ENCODE assay signal across 13 cellular contexts in genomic region chr11:75334976-75335375, GRCh38. TPM values are rescaled to one million over a fixed set of nuclear protein-coding genes. Genes with fewer than 3 reads are reported as not detected.
A peak's percentile ranks its signal among the peaks of the same experiment; 100 is the strongest.
DNase-seq lines count a peak whose midpoint lies in the region; ATAC-seq and TF ChIP-seq lines count a peak whose summit lies in the region.
"Had no signal": no experiment of that assay in that cellular context is flagged by ENCODE, and none has a peak within 500 bp of the region (broad histone marks: within the 10 kb centered on the region; RNA-seq: fewer than 3 reads in every experiment).

No MANE protein-coding gene starts in this region.

- H3K27ac Mint-ChIP-seq in CD4-positive, alpha-beta T cell: peak overlapping the region; percentile 88

- peak overlapping the region; percentile 71 for H3K9ac ChIP-seq in NT2/D1 (ENCODE audit: insufficient read length, low read depth)

- H3K9me3 ChIP-seq in CD4-positive, alpha-beta T cell (ENCODE audit: control insufficient read depth, low read length): no peaks in the 10 kb centered on the region
- H3K9me3 ChIP-seq in NT2/D1 (ENCODE audit: insufficient read depth, low read length) (no peaks in the 10 kb centered on the region), esophagus squamous epithelium (no peaks in the 10 kb centered on the region), neutrophil (no peaks in the 10 kb centered on the region)

- no peaks in the 10 kb centered on the region for H3K9me3 Mint-ChIP-seq in CD4-positive, alpha-beta T cell

- no peak overlapping the region for H3K4me3 Mint-ChIP-seq in CD4-positive, alpha-beta T cell

- peaks cover 13% of the 10 kb centered on the region for H3K36me3 Mint-ChIP-seq in CD4-positive, alpha-beta T cell (ENCODE audit: low read depth)

- no peaks in the 10 kb centered on the region for H3K27me3 Mint-ChIP-seq in CD4-positive, alpha-beta T cell

- TF ChIP-seq POLR2A in esophagus squamous epithelium (IDR thresholded peaks at IDR 0.05): no peak

- POLR2A ChIA-PET in CD4-positive, alpha-beta T cell (lab: Charles Lee): interaction anchor here (1.3 kb wide), 1 partner anchor 17 kb away, joined by 3 read pairs; no protein-coding TSS in a partner anchor

- DNase-seq in CD4-positive, alpha-beta T cell: no peak
- peak; percentile 80 for DNase-seq in NT2/D1 (ENCODE audit: low read depth, low spot score)
- no peak for DNase-seq in esophagus squamous epithelium (lab: John Stamatoyannopoulos, UW)
- no peak for DNase-seq in NCI-H2081 (lab: John Stamatoyannopoulos, UW)
- no peak for DNase-seq in effector CD4-positive, alpha-beta T cell
- DNase-seq: activated CD4-positive, alpha-beta T cell treated with anti-CD3 and anti-CD28 coated beads for 4 hours; activated T-cell treated with anti-CD3 and anti-CD28 coated beads, Interleukin-2, amount 50 U/mL, for 1 hour; cerebellar nuclear complex; Kasumi-1; nucleus accumbens had no signal

- CTCF ChIA-PET in CD4-positive, alpha-beta T cell (lab: Charles Lee): interaction anchor here (1.2 kb wide), 1 partner anchor 55 kb away, joined by 4 read pairs; no protein-coding TSS in a partner anchor

- intact Hi-C loops in CD4-positive, alpha-beta T cell (cut with DNase I, micrococcal nuclease): no loop called here
- intact Hi-C loops in esophagus squamous epithelium (cut with DNase I): no loop called here

- no peak for TF ChIP-seq CTCF in CD4-positive, alpha-beta T cell (IDR thresholded peaks at IDR 0.05)
- TF ChIP-seq CTCF in esophagus squamous epithelium (IDR thresholded peaks at IDR 0.05): no peak
- no peak for TF ChIP-seq CTCF in neutrophil (IDR thresholded peaks at IDR 0.05)

- H3K36me3 ChIP-seq in NT2/D1 (ENCODE audit: insufficient read depth, insufficient read length, low read length): peaks cover 35% of the 10 kb centered on the region
- no peaks in the 10 kb centered on the region for H3K36me3 ChIP-seq in esophagus squamous epithelium
- H3K36me3 ChIP-seq in neutrophil: no peaks in the 10 kb centered on the region

- H3K27ac ChIP-seq in CD4-positive, alpha-beta T cell (ENCODE audit: low read depth, low read length): no peak overlapping the region
- peak overlapping the region; percentile 5 to 93 (median 82) for H3K27ac ChIP-seq in esophagus squamous epithelium
- H3K27ac ChIP-seq in neutrophil: peak overlapping the region; percentile 13

- H3K4me3 ChIP-seq in NT2/D1 (ENCODE audit: insufficient read length, low read depth) (no peak overlapping the region), esophagus squamous epithelium (no peak overlapping the region), neutrophil (ENCODE audit: low read depth in 1 of 2, low read length in 1 of 2) (no peak overlapping the region)

- no peaks in the 10 kb centered on the region for H3K27me3 ChIP-seq in CD4-positive, alpha-beta T cell (ENCODE audit: control insufficient read depth, insufficient read depth, low read length)
- H3K27me3 ChIP-seq in NT2/D1 (ENCODE audit: insufficient read depth, insufficient read length) (no peaks in the 10 kb centered on the region), esophagus squamous epithelium (no peaks in the 10 kb centered on the region), neutrophil (no peaks in the 10 kb centered on the region)

- no peak for ATAC-seq in CD4-positive, alpha-beta T cell (ENCODE audit: poor library complexity)
- ATAC-seq in GM21526 (IDR thresholded peaks at IDR 0.05; ENCODE audit: low FRiP score, unreplicated experiment): no peak
- ATAC-seq in GM19328 (IDR thresholded peaks at IDR 0.05; ENCODE audit: unreplicated experiment): no peak

- WGBS in esophagus squamous epithelium, 2 donors: 74 to 76% methylated on average over 6 of the region's 11 CpGs

- H3K4me1 ChIP-seq in NT2/D1 (ENCODE audit: insufficient read depth, insufficient read length) (peaks cover 23% of the 10 kb centered on the region), esophagus squamous epithelium (peaks cover 46 to 89% (median 69%) of the 10 kb centered on the region in 3 donors), neutrophil (ENCODE audit: control insufficient read depth in 1 of 2, insufficient read depth in 1 of 2, low read depth in 1 of 2, low read length in 1 of 2) (peaks cover 34 to 35% of the 10 kb centered on the region in 2 experiments)

- H3K4me1 Mint-ChIP-seq in CD4-positive, alpha-beta T cell (ENCODE audit: low read depth): peaks cover 91% of the 10 kb centered on the region

RNA-seq across cellular contexts. Expression of gene ARRB1, which starts 16.5 kb away (rescaled TPM):
- 10 to 100 TPM; 26.7 to 27.8 TPM for total RNA-seq in CD4-positive, alpha-beta T cell
- 10 to 100 TPM in 3 of 4 donors, 1 to 10 TPM in 1; 9.6 to 24.8 (median 17.8) TPM for total RNA-seq in esophagus squamous epithelium
